Comparison of ENCODE assay signal across 8 cellular contexts in the genomic region with DNA sequence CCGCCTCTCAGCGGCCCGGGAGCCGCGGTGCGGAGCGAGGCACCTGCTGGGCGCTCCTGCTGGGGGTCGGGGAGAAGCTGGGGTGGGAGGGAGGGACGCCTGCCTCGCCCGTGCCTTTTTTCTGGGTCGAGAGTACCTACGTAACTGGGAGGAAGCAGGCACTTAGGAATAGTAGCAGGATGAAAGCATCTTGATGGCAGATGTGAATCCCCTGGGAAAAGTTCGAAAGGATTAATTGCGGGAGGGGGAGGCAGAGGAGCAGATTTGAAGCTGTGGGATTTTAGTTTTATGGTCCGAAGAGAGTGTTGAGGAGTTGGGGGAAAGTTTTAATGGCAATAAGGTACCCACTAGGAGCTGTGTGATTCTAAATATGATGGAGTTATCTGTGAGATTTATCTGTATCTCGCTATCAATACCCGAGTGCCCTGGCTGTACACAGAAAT. TPM values are rescaled to one million over a fixed set of nuclear protein-coding genes. Genes with fewer than 3 reads are reported as not detected.
DNase-seq lines count a peak whose midpoint lies in the region; ATAC-seq and TF ChIP-seq lines count a peak whose summit lies in the region.

No MANE protein-coding gene starts in this region.

- peak overlapping the region; percentile 51 to 88 (median 76) for H3K27ac Mint-ChIP-seq in brain

- peak overlapping the region; percentile 92 to 96 (median 92) for H3K4me3 Mint-ChIP-seq in brain

- H3K27me3 Mint-ChIP-seq in brain = peaks cover 2% of the 10 kb centered on the region

- DNase-seq in ELF-1 (ENCODE audit: low read depth, low spot score) (peak; percentile 22), NCI-H1105 treated with DMSO at 0.1 percent for 48 hours (lab: John Stamatoyannopoulos, UW) (peak; percentile 45), iPS-NIHi7 (ENCODE audit: extremely low spot score) (no peak), medulla oblongata (ENCODE audit: extremely low spot score) (no peak)

- peaks cover 16% of the 10 kb centered on the region for H3K4me1 ChIP-seq in mucosa of stomach (ENCODE audit: control insufficient read depth, insufficient read depth, low read length)

- no peaks in the 10 kb centered on the region for H3K27me3 ChIP-seq in mucosa of stomach (ENCODE audit: control insufficient read depth, insufficient read depth, low read length)

- TF ChIP-seq CTCF in brain (conservative IDR thresholded peaks at IDR 0.05) = no peak

- H3K4me3 ChIP-seq in mucosa of stomach (ENCODE audit: low read length) = no peak overlapping the region

- H3K9ac ChIP-seq in mucosa of stomach (ENCODE audit: low read length) = peak overlapping the region; percentile 84

- no peaks in the 10 kb centered on the region for H3K9me3 ChIP-seq in mucosa of stomach (ENCODE audit: control insufficient read depth, low read length)

- ATAC-seq in HG03280 (IDR thresholded peaks at IDR 0.05; ENCODE audit: unreplicated experiment) = no peak
- no peak for ATAC-seq in GM19023 (IDR thresholded peaks at IDR 0.05; ENCODE audit: unreplicated experiment)

- peaks cover 41% of the 10 kb centered on the region for H3K4me1 Mint-ChIP-seq in brain

- no peaks in the 10 kb centered on the region for H3K36me3 ChIP-seq in mucosa of stomach (ENCODE audit: control insufficient read depth, insufficient read depth, low read length)

- H3K36me3 Mint-ChIP-seq in brain = no peaks in the 10 kb centered on the region

- peaks cover 0 to 2% (median 0%) of the 10 kb centered on the region in 5 experiments for H3K9me3 Mint-ChIP-seq in brain

RNA-seq across cellular contexts. Expression of a gene that starts 1.1 kb away (rescaled TPM):
- 39.7 TPM for polyA plus RNA-seq in brain (ENCODE audit: insufficient read depth, low read depth, low replicate concordance)

Comparison
In these comparisons a context has a peak if more than half of its experiments do, and no peak if none do; other contexts are left out.
1. DNase-seq: peak in ELF-1 (single experiment) and NCI-H1105 treated with DMSO at 0.1 percent for 48 hours (single experiment); none in iPS-NIHi7 (single experiment) and medulla oblongata (single experiment).